Comparison of ENCODE assay signal across 12 cellular contexts in genomic region chr2:64211471-64211870, GRCh38.
DNase-seq lines count a peak whose midpoint lies in the region; ATAC-seq and TF ChIP-seq lines count a peak whose summit lies in the region.
"Had no signal": no experiment of that assay in that cellular context is flagged by ENCODE, and none has a peak within 500 bp of the region (broad histone marks: within the 10 kb centered on the region; RNA-seq: fewer than 3 reads in every experiment).

No MANE protein-coding gene starts in this region.

- H3K4me1 Mint-ChIP-seq in CD14-positive monocyte (peaks cover 53% of the 10 kb centered on the region), naive B cell (peaks cover 36 to 88% (median 62%) of the 10 kb centered on the region in 3 donors)
- H3K4me1 Mint-ChIP-seq in activated naive CD8-positive, alpha-beta T cell treated with anti-CD3 and anti-CD28 coated beads, Interleukin-2, amount 10 ng/mL, durations not matched to agents 7 days and 5 days: peaks cover 37% of the 10 kb centered on the region

- no peaks in the 10 kb centered on the region for H3K27me3 ChIP-seq in HL-60 (ENCODE audit: insufficient read depth, poor library complexity, severe bottlenecking)

- POLR2A ChIA-PET in activated naive CD8-positive, alpha-beta T cell treated with anti-CD3 and anti-CD28 coated beads, Interleukin-2, amount 10 ng/mL, durations not matched to agents 7 days and 5 days (lab: Charles Lee): no interaction called here

- peaks cover 0 to 2% (median 0%) of the 10 kb centered on the region in 3 donors for H3K27me3 Mint-ChIP-seq in CD14-positive monocyte (ENCODE audit: low read depth in 3 of 3)
- H3K27me3 Mint-ChIP-seq in activated naive CD8-positive, alpha-beta T cell treated with anti-CD3 and anti-CD28 coated beads, Interleukin-2, amount 10 ng/mL, durations not matched to agents 7 days and 5 days: no peaks in the 10 kb centered on the region
- no peaks in the 10 kb centered on the region for H3K27me3 Mint-ChIP-seq in naive B cell
- H3K27me3 Mint-ChIP-seq: central memory CD8-positive, alpha-beta T cell had no signal

- DNase-seq in CD14-positive monocyte (ENCODE audit: low spot score): peak; percentile 48
- no peak for DNase-seq in HL-60 (ENCODE audit: low read depth in 1 of 2, low spot score in 1 of 2)
- DNase-seq in activated naive CD8-positive, alpha-beta T cell treated with anti-CD3 and anti-CD28 coated beads, Interleukin-2, amount 10 ng/mL, durations not matched to agents 7 days and 5 days: no peak
- no peak for DNase-seq in naive B cell
- DNase-seq in SW 1271 (lab: John Stamatoyannopoulos, UW): no peak
- no peak for DNase-seq in NCI-H1105 (lab: John Stamatoyannopoulos, UW)
- DNase-seq: activated effector memory CD4-positive, alpha-beta T cell treated with anti-CD3 and anti-CD28 coated beads, Interleukin-2, amount 50 U/mL, for 16 hours; NCI-H146; NCI-H774 had no signal

- H3K27ac ChIP-seq in HL-60 (replicated peaks): peak overlapping the region; percentile 83

- intact Hi-C loops in CD14-positive monocyte (cut with micrococcal nuclease): loop anchor here (2.0 to 5.0 kb wide), 3 partner anchors 19 to 69 kb away; partner anchors contain the start of gene PELI1 (in 2 of the 2)

- TF ChIP-seq CTCF in CD14-positive monocyte (IDR thresholded peaks at IDR 0.05) (no peak), HL-60 (IDR thresholded peaks at IDR 0.05; ENCODE audit: insufficient read depth, low read length) (no peak)

- peak overlapping the region; percentile 92 to 97 (median 97) for H3K27ac Mint-ChIP-seq in CD14-positive monocyte
- peak overlapping the region; percentile 37 for H3K27ac Mint-ChIP-seq in activated naive CD8-positive, alpha-beta T cell treated with anti-CD3 and anti-CD28 coated beads, Interleukin-2, amount 10 ng/mL, durations not matched to agents 7 days and 5 days
- H3K27ac Mint-ChIP-seq in naive B cell: peak overlapping the region; percentile 83 to 96 (median 92)

- no peak for ATAC-seq in activated naive CD8-positive, alpha-beta T cell treated with anti-CD3 and anti-CD28 coated beads, Interleukin-2, amount 10 ng/mL, durations not matched to agents 7 days and 5 days (ENCODE audit: low read depth)
- no peak for ATAC-seq in naive B cell (ENCODE audit: low read depth in 2 of 2)
- no peak for ATAC-seq in HG02973 (IDR thresholded peaks at IDR 0.05; ENCODE audit: unreplicated experiment)
- ATAC-seq in GM19452 (IDR thresholded peaks at IDR 0.05; ENCODE audit: unreplicated experiment): no peak

- no peak overlapping the region for H3K4me3 ChIP-seq in HL-60 (replicated peaks; ENCODE audit: insufficient read depth, low read length)

- peak overlapping the region; percentile 2 to 18 for H3K4me3 Mint-ChIP-seq in CD14-positive monocyte
- no peak overlapping the region for H3K4me3 Mint-ChIP-seq in activated naive CD8-positive, alpha-beta T cell treated with anti-CD3 and anti-CD28 coated beads, Interleukin-2, amount 10 ng/mL, durations not matched to agents 7 days and 5 days
- peak overlapping the region in 3 of 8 donors; percentile 22 to 61 (median 53) for H3K4me3 Mint-ChIP-seq in naive B cell
- H3K4me3 Mint-ChIP-seq: central memory CD8-positive, alpha-beta T cell had no signal

- peaks cover 0 to 5% (median 0%) of the 10 kb centered on the region in 7 donors for H3K9me3 Mint-ChIP-seq in CD14-positive monocyte
- no peaks in the 10 kb centered on the region for H3K9me3 Mint-ChIP-seq in activated naive CD8-positive, alpha-beta T cell treated with anti-CD3 and anti-CD28 coated beads, Interleukin-2, amount 10 ng/mL, durations not matched to agents 7 days and 5 days
- peaks cover 0 to 7% (median 0%) of the 10 kb centered on the region in 7 donors for H3K9me3 Mint-ChIP-seq in naive B cell
- H3K9me3 Mint-ChIP-seq: central memory CD8-positive, alpha-beta T cell had no signal

- peaks cover 5 to 6% of the 10 kb centered on the region in 2 donors for H3K36me3 Mint-ChIP-seq in CD14-positive monocyte
- peaks cover 3% of the 10 kb centered on the region for H3K36me3 Mint-ChIP-seq in activated naive CD8-positive, alpha-beta T cell treated with anti-CD3 and anti-CD28 coated beads, Interleukin-2, amount 10 ng/mL, durations not matched to agents 7 days and 5 days
- H3K36me3 Mint-ChIP-seq in naive B cell: peaks cover 0 to 8% of the 10 kb centered on the region in 2 donors

Comparison
In these comparisons a context has a peak if more than half of its experiments do, and no peak if none do; other contexts are left out.
1. H3K27ac Mint-ChIP-seq: peak in every context shown above with its lines; median percentile 97 in CD14-positive monocyte; 92 in naive B cell; 37 in activated naive CD8-positive, alpha-beta T cell treated with anti-CD3 and anti-CD28 coated beads, Interleukin-2, amount 10 ng/mL, durations not matched to agents 7 days and 5 days.